Comparison of ENCODE assay signal across 8 cellular contexts in the genomic region with DNA sequence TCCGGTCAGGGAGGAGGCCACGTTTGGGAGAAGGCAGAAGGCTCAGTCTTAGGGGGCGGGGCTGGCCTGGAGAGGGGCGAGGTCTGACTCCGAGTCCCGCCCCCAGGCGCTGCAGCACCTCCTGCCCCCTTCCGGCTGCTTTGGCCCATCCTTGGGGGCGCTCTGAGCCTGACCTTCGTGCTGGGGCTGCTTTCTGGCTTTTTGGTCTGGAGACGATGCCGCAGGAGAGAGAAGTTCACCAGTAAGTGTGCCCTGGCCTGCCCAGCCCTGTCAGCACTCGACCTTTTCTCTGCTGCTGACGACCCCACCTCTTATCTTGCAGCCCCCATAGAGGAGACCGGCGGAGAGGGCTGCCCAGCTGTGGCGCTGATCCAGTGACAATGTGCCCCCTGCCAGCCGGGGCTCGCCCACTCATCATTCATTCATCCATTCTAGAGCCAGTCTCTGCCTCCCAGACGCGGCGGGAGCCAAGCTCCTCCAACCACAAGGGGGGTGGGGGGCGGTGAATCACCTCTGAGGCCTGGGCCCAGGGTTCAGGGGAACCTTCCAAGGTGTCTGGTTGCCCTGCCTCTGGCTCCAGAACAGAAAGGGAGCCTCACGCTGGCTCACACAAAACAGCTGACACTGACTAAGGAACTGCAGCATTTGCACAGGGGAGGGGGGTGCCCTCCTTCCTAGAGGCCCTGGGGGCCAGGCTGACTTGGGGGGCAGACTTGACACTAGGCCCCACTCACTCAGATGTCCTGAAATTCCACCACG. TPM values are rescaled to one million over a fixed set of nuclear protein-coding genes. Genes with fewer than 3 reads are reported as not detected.
A peak's percentile ranks its signal among the peaks of the same experiment; 100 is the strongest.
DNase-seq lines count a peak whose midpoint lies in the region; ATAC-seq and TF ChIP-seq lines count a peak whose summit lies in the region.

No MANE protein-coding gene starts in this region.

- 0 to 1% methylated on average over 24 to 25 of the region's 25 CpGs for WGBS in ectodermal cell, 2 experiments

- peak overlapping the region; percentile 77 for H3K4me3 Mint-ChIP-seq in activated CD8-positive, alpha-beta T cell treated with anti-CD3 and anti-CD28 coated beads for 36 hours
- H3K4me3 Mint-ChIP-seq in memory B cell, result peak overlapping the region; percentile 83

- POLR2A ChIA-PET in activated CD8-positive, alpha-beta T cell treated with anti-CD3 and anti-CD28 coated beads for 36 hours (lab: Charles Lee), result interaction anchor here (0.7 to 2.1 kb wide), 4 partner anchors 9 to 104 kb away, joined by 3 to 6 read pairs (median 4); a partner anchor contains a TSS

- peak; percentile 42 for TF ChIP-seq CTCF in activated CD8-positive, alpha-beta T cell treated with anti-CD3 and anti-CD28 coated beads for 36 hours (IDR thresholded peaks at IDR 0.05)

- peak; percentile 42 for ATAC-seq in activated CD8-positive, alpha-beta T cell treated with anti-CD3 and anti-CD28 coated beads for 36 hours
- ATAC-seq in memory B cell (ENCODE audit: low read depth) (peak; percentile 28), HG02571 (IDR thresholded peaks at IDR 0.05; ENCODE audit: unreplicated experiment) (no peak)

- H3K27me3 Mint-ChIP-seq in activated CD8-positive, alpha-beta T cell treated with anti-CD3 and anti-CD28 coated beads for 36 hours, result peaks cover 4% of the 10 kb centered on the region
- peaks cover 2% of the 10 kb centered on the region for H3K27me3 Mint-ChIP-seq in memory B cell

- H3K9me3 ChIP-seq in ectodermal cell (ENCODE audit: control insufficient read depth, low read length), result no peaks in the 10 kb centered on the region

- peak overlapping the region; percentile 83 for H3K27ac ChIP-seq in ectodermal cell (ENCODE audit: insufficient read depth, low read depth, low read length, poor library complexity, severe bottlenecking)

- intact Hi-C loops in activated CD8-positive, alpha-beta T cell treated with anti-CD3 and anti-CD28 coated beads for 36 hours (cut with micrococcal nuclease), result no loop called here

- DNase-seq in SIG-M5 treated with dmso at 0.1 percent for 504 hours (lab: John Stamatoyannopoulos, UW; ENCODE audit: unreplicated experiment) (peak; percentile 47), SIG-M5 (lab: John Stamatoyannopoulos, UW) (no peak), NCI-H69 (lab: John Stamatoyannopoulos, UW) (peak; percentile 83), memory B cell (ENCODE audit: low spot score in 2 of 2) (peak; percentile 71 to 75)
- DNase-seq in activated CD8-positive, alpha-beta T cell treated with anti-CD3 and anti-CD28 coated beads for 36 hours, result peak; percentile 94
- peak; percentile 64 for DNase-seq in stimulated activated CD8-positive, alpha-beta memory T cell treated with anti-CD3 and anti-CD28 coated beads, Interleukin-12 subunit alpha, Interleukin-12 subunit beta, amount 100 ng/mL, for 24 hours (ENCODE audit: extremely low read depth)

- peak overlapping the region; percentile 56 for H3K4me3 ChIP-seq in ectodermal cell (ENCODE audit: insufficient read depth, low read depth, low read length)

- no peaks in the 10 kb centered on the region for H3K9me3 Mint-ChIP-seq in activated CD8-positive, alpha-beta T cell treated with anti-CD3 and anti-CD28 coated beads for 36 hours
- no peaks in the 10 kb centered on the region for H3K9me3 Mint-ChIP-seq in memory B cell

- peaks cover 13% of the 10 kb centered on the region for H3K36me3 ChIP-seq in ectodermal cell (ENCODE audit: control insufficient read depth, insufficient read depth, low read length)

- peaks cover 25% of the 10 kb centered on the region for H3K4me1 ChIP-seq in ectodermal cell (ENCODE audit: control insufficient read depth, insufficient read depth, low read length)

- H3K36me3 Mint-ChIP-seq in activated CD8-positive, alpha-beta T cell treated with anti-CD3 and anti-CD28 coated beads for 36 hours (ENCODE audit: low read depth), result peaks cover 9% of the 10 kb centered on the region
- H3K36me3 Mint-ChIP-seq in memory B cell, result peaks cover 4% of the 10 kb centered on the region

- peaks cover 5% of the 10 kb centered on the region for H3K27me3 ChIP-seq in ectodermal cell (ENCODE audit: control insufficient read depth, insufficient read depth, low read length, poor library complexity, severe bottlenecking)

- CTCF ChIA-PET in activated CD8-positive, alpha-beta T cell treated with anti-CD3 and anti-CD28 coated beads for 36 hours (lab: Charles Lee), result interaction anchor here (0.8 to 10.5 kb wide), 7 partner anchors 9 to 108 kb away, joined by 3 to 135 read pairs (median 6); no protein-coding TSS in a partner anchor

- peaks cover 44% of the 10 kb centered on the region for H3K4me1 Mint-ChIP-seq in activated CD8-positive, alpha-beta T cell treated with anti-CD3 and anti-CD28 coated beads for 36 hours (ENCODE audit: low read depth)
- peaks cover 28% of the 10 kb centered on the region for H3K4me1 Mint-ChIP-seq in memory B cell

- peak overlapping the region; percentile 97 for H3K27ac Mint-ChIP-seq in activated CD8-positive, alpha-beta T cell treated with anti-CD3 and anti-CD28 coated beads for 36 hours
- no peak overlapping the region for H3K27ac Mint-ChIP-seq in memory B cell

RNA-seq across cellular contexts. Expression of a gene that starts 1.5 kb away (rescaled TPM):
- total RNA-seq in activated CD8-positive, alpha-beta T cell treated with anti-CD3 and anti-CD28 coated beads for 36 hours, result 10 to 100 TPM; 11.8 to 13.5 TPM
- polyA plus RNA-seq in ectodermal cell (2013, experiment 1 of 4), result 13.1 TPM
- 10.8 TPM for polyA plus RNA-seq in ectodermal cell (2013, experiment 2 of 4)
- 11.1 TPM for polyA plus RNA-seq in ectodermal cell (2013, experiment 3 of 4)
- 10.4 TPM for polyA plus RNA-seq in ectodermal cell (2013, experiment 4 of 4)

RNA-seq across cellular contexts. Expression of a gene that starts 2.1 kb away (rescaled TPM):
- 10 to 100 TPM; 24.2 to 24.8 TPM for total RNA-seq in activated CD8-positive, alpha-beta T cell treated with anti-CD3 and anti-CD28 coated beads for 36 hours
- 68.4 TPM for polyA plus RNA-seq in ectodermal cell (2013, experiment 1 of 4)
- polyA plus RNA-seq in ectodermal cell (2013, experiment 2 of 4), result 63.6 TPM
- polyA plus RNA-seq in ectodermal cell (2013, experiment 3 of 4), result 67.7 TPM
- polyA plus RNA-seq in ectodermal cell (2013, experiment 4 of 4), result 72.9 TPM

RNA-seq across cellular contexts. Expression of a gene that starts 2.2 kb away (rescaled TPM):
- total RNA-seq in activated CD8-positive, alpha-beta T cell treated with anti-CD3 and anti-CD28 coated beads for 36 hours, result 10 to 100 TPM; 55.4 to 56.6 TPM
- polyA plus RNA-seq in ectodermal cell (2013, experiment 1 of 4), result 42.3 TPM
- polyA plus RNA-seq in ectodermal cell (2013, experiment 2 of 4), result 41.4 TPM
- 33.2 TPM for polyA plus RNA-seq in ectodermal cell (2013, experiment 3 of 4)
- polyA plus RNA-seq in ectodermal cell (2013, experiment 4 of 4), result 36.6 TPM

RNA-seq across cellular contexts. Expression of a gene that starts 3.6 kb away (rescaled TPM):
- not detected for total RNA-seq in activated CD8-positive, alpha-beta T cell treated with anti-CD3 and anti-CD28 coated beads for 36 hours
- 119 TPM for polyA plus RNA-seq in ectodermal cell (2013, experiment 1 of 4)
- polyA plus RNA-seq in ectodermal cell (2013, experiment 2 of 4), result 120 TPM
- 83.0 TPM for polyA plus RNA-seq in ectodermal cell (2013, experiment 3 of 4)
- polyA plus RNA-seq in ectodermal cell (2013, experiment 4 of 4), result 94.7 TPM

RNA-seq across cellular contexts. Expression of a gene that starts 8.9 kb away (rescaled TPM):
- not detected for total RNA-seq in activated CD8-positive, alpha-beta T cell treated with anti-CD3 and anti-CD28 coated beads for 36 hours
- not detected for polyA plus RNA-seq in ectodermal cell (2013, experiment 1 of 4)
- polyA plus RNA-seq in ectodermal cell (2013, experiment 2 of 4), result 0.09 TPM
- polyA plus RNA-seq in ectodermal cell (2013, experiment 3 of 4), result not detected
- polyA plus RNA-seq in ectodermal cell (2013, experiment 4 of 4), result not detected
